9 cellular contexts compared by ENCODE assay signal in genomic region chr9:129486496-129487306, GRCh38.
A peak's percentile ranks its signal among the peaks of the same experiment; 100 is the strongest.
DNase-seq lines count a peak whose midpoint lies in the region; ATAC-seq and TF ChIP-seq lines count a peak whose summit lies in the region.
"Had no signal": no experiment of that assay in that cellular context is flagged by ENCODE, and none has a peak within 500 bp of the region (broad histone marks: within the 10 kb centered on the region; RNA-seq: fewer than 3 reads in every experiment).

No MANE protein-coding gene starts in this region.

- RAD21 ChIA-PET in HCT116 (lab: Charles Lee; ENCODE audit: low non-redundant PET in 1 of 2, low total read pairs in 2 of 2, uncharacterized antibody in 2 of 2, unreplicated experiment in 2 of 2), result no interaction called here

- intact Hi-C loops in HCT116 (cut with micrococcal nuclease), result loop anchor here (5.0 kb wide), 2 partner anchors 154 to 209 kb away; no protein-coding TSS in a partner anchor

- H3K4me2 ChIP-seq in HCT116 (ENCODE audit: low read length) (peak overlapping the region; percentile 92), hepatocyte (no peak overlapping the region), smooth muscle cell (peak overlapping the region; percentile 25)

- H3K27ac ChIP-seq in HCT116 (ENCODE audit: low read depth, low read length), result peak overlapping the region; percentile 100
- peak overlapping the region; percentile 98 for H3K27ac ChIP-seq in angular gyrus (ENCODE audit: low read depth, low read length)
- H3K27ac ChIP-seq in hepatocyte, result peak overlapping the region; percentile 100
- peak overlapping the region; percentile 100 for H3K27ac ChIP-seq in smooth muscle cell (ENCODE audit: low read depth)

- no peak overlapping the region for H2AFZ ChIP-seq in HCT116 (ENCODE audit: low read depth, low read length, poor library complexity, severe bottlenecking)
- H2AFZ ChIP-seq in hepatocyte, result no peak overlapping the region
- no peak overlapping the region for H2AFZ ChIP-seq in smooth muscle cell (ENCODE audit: low read depth)

- H3K36me3 ChIP-seq in HCT116 (ENCODE audit: control insufficient read depth in 1 of 2, insufficient read depth in 2 of 2, low read length in 2 of 2), result no peaks in the 10 kb centered on the region
- H3K36me3 ChIP-seq in hepatocyte (replicated peaks; ENCODE audit: insufficient read depth, low read depth), result no peaks in the 10 kb centered on the region
- H3K36me3 ChIP-seq in smooth muscle cell (ENCODE audit: low read depth), result no peaks in the 10 kb centered on the region

- H3K4me1 ChIP-seq in HCT116 (ENCODE audit: control insufficient read depth in 1 of 2, insufficient read depth in 2 of 2, low read length in 2 of 2) (peaks cover 80 to 99% of the 10 kb centered on the region in 2 experiments), hepatocyte (ENCODE audit: insufficient read depth) (peaks cover 79% of the 10 kb centered on the region), smooth muscle cell (ENCODE audit: low read depth) (peaks cover 60% of the 10 kb centered on the region)

- H3K9ac ChIP-seq in HCT116 (ENCODE audit: low read length) (peak overlapping the region; percentile 89), smooth muscle cell (ENCODE audit: low read depth) (peak overlapping the region; percentile 96)

- H4K20me1 ChIP-seq in HCT116 (ENCODE audit: insufficient read depth), result no peaks in the 10 kb centered on the region
- no peaks in the 10 kb centered on the region for H4K20me1 ChIP-seq in hepatocyte (ENCODE audit: insufficient read depth, poor library complexity, severe bottlenecking)
- H4K20me1 ChIP-seq in smooth muscle cell (ENCODE audit: low read depth), result no peaks in the 10 kb centered on the region

- no TSS peak for BruUV-seq in HCT116 (replicated peaks; lab: Mats Ljungman, UMichigan)

- CTCF ChIA-PET in HCT116 (lab: Charles Lee), result interaction anchor here (1.3 kb wide), 1 partner anchor 344 kb away, joined by 3 read pairs; no protein-coding TSS in a partner anchor

- no peak for TF ChIP-seq RAD21 in HCT116 (IDR thresholded peaks at IDR 0.05; ENCODE audit: low read depth)

- no peak for TF ChIP-seq POLR2A in HCT116 (IDR thresholded peaks at IDR 0.05; ENCODE audit: borderline replicate concordance, extremely low read depth, insufficient read depth, insufficient read length)

- H3K9me2 ChIP-seq in HCT116 (ENCODE audit: insufficient read depth) (no peaks in the 10 kb centered on the region), hepatocyte (replicated peaks; ENCODE audit: insufficient read depth) (no peaks in the 10 kb centered on the region)

- TF ChIP-seq CTCF in HCT116 (IDR thresholded peaks at IDR 0.05 in 2 of 3, conservative IDR thresholded peaks at IDR 0.05 in 1 of 3; ENCODE audit: borderline replicate concordance in 1 of 3, insufficient read depth in 1 of 3, low read depth in 2 of 3, low read length in 2 of 3) (no peak), hepatocyte (IDR thresholded peaks at IDR 0.05; ENCODE audit: poor library complexity) (no peak), smooth muscle cell (IDR thresholded peaks at IDR 0.05; ENCODE audit: borderline replicate concordance, insufficient read depth, poor library complexity, severe bottlenecking) (no peak)

- DNase-seq in HCT116 (ENCODE audit: low read depth, low spot score) (no peak), hepatocyte (ENCODE audit: low spot score) (no peak), smooth muscle cell (lab: John Stamatoyannopoulos, UW; ENCODE audit: unreplicated experiment) (no peak), NOMO-1 (lab: John Stamatoyannopoulos, UW; ENCODE audit: unreplicated experiment in 2 of 2) (no peak), DMS153 (lab: John Stamatoyannopoulos, UW) (no peak), DMS53 (lab: John Stamatoyannopoulos, UW) (no peak), DMS53 treated with DMSO at 0.1 percent for 48 hours (lab: John Stamatoyannopoulos, UW; ENCODE audit: unreplicated experiment) (no peak)

- POLR2A ChIA-PET in HCT116 (lab: Charles Lee), result interaction anchor here (0.7 to 1.7 kb wide), 7 partner anchors 9 to 312 kb away, joined by 3 to 5 read pairs (median 3); partner anchors contain the start of gene IER5L

- H3K79me2 ChIP-seq in HCT116 (ENCODE audit: insufficient read depth, low read length), result peaks cover 33% of the 10 kb centered on the region
- H3K79me2 ChIP-seq in hepatocyte, result peaks cover 31% of the 10 kb centered on the region
- peaks cover 31% of the 10 kb centered on the region for H3K79me2 ChIP-seq in smooth muscle cell (ENCODE audit: low read depth)

- peaks cover 52% of the 10 kb centered on the region for H3F3A ChIP-seq in smooth muscle cell (ENCODE audit: low read depth)

- no peak overlapping the region for H3K4me3 ChIP-seq in HCT116 (replicated peaks in 1 of 2; ENCODE audit: low read depth in 1 of 2, low read length in 2 of 2)
- H3K4me3 ChIP-seq in hepatocyte, result no peak overlapping the region
- H3K4me3 ChIP-seq in smooth muscle cell, result no peak overlapping the region
- H3K4me3 ChIP-seq: mucosa of descending colon had no signal

- no peak for ATAC-seq in HCT116
- ATAC-seq: mucosa of descending colon had no signal

- H3K9me3 ChIP-seq in HCT116 (ENCODE audit: control insufficient read depth in 1 of 2, insufficient read depth in 1 of 2, low read depth in 1 of 2, low read length in 2 of 2) (no peaks in the 10 kb centered on the region), hepatocyte (ENCODE audit: low read depth) (no peaks in the 10 kb centered on the region), smooth muscle cell (replicated peaks; ENCODE audit: low read depth) (no peaks in the 10 kb centered on the region)
- H3K9me3 ChIP-seq: mucosa of descending colon had no signal

- whole genome bisulfite sequencing in hepatocyte (ENCODE audit: low lambda C conversion rate, missing lambda C conversion rate), result 72% methylated on average over 13 of the region's 13 CpGs
- 67% methylated on average over 13 of the region's 13 CpGs for WGBS in smooth muscle cell (ENCODE audit: low lambda C conversion rate)

- no peaks in the 10 kb centered on the region for H3K27me3 ChIP-seq in HCT116 (ENCODE audit: insufficient read depth, low read length)
- no peaks in the 10 kb centered on the region for H3K27me3 ChIP-seq in hepatocyte
- H3K27me3 ChIP-seq in smooth muscle cell (ENCODE audit: low read depth), result no peaks in the 10 kb centered on the region

TF ChIP-seq in HCT116, 20 proteins besides CTCF, POLR2A, EP300 and RAD21 (continues in another document):
- TF ChIP-seq ZNF274 (IDR thresholded peaks at IDR 0.05; ENCODE audit: low read depth, low read length) (no peak), EZH2phosphoT487 (IDR thresholded peaks at IDR 0.05; ENCODE audit: borderline replicate concordance) (no peak), CBX3 (IDR thresholded peaks at IDR 0.05; ENCODE audit: low read depth) (no peak), CEBPB (IDR thresholded peaks at IDR 0.05; ENCODE audit: low read depth) (no peak), POLR2AphosphoS5 (IDR thresholded peaks at IDR 0.05; ENCODE audit: low read depth, low read length) (no peak), SIN3A (IDR thresholded peaks at IDR 0.05; ENCODE audit: low read depth) (no peak), JUND (IDR thresholded peaks at IDR 0.05) (no peak), YY1 (IDR thresholded peaks at IDR 0.05; ENCODE audit: extremely low read depth, insufficient replicate concordance, low read depth, low read length) (no peak), FOSL1 (IDR thresholded peaks at IDR 0.05; ENCODE audit: low read depth) (no peak), ZFX (IDR thresholded peaks at IDR 0.05) (no peak), EZH2 (IDR thresholded peaks at IDR 0.05) (no peak), TCF7L2 (IDR thresholded peaks at IDR 0.05; ENCODE audit: borderline replicate concordance, extremely low read depth, insufficient read depth, insufficient read length) (no peak), REST (IDR thresholded peaks at IDR 0.05; ENCODE audit: low read depth) (no peak), SP1 (IDR thresholded peaks at IDR 0.05; ENCODE audit: low read depth) (no peak), SRF (IDR thresholded peaks at IDR 0.05; ENCODE audit: low read depth) (no peak)
- TF ChIP-seq, protein P1, sequence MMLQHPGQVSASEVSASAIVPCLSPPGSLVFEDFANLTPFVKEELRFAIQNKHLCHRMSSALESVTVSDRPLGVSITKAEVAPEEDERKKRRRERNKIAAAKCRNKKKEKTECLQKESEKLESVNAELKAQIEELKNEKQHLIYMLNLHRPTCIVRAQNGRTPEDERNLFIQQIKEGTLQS (IDR thresholded peaks at IDR 0.05), result no peak
